In the genomic region with DNA sequence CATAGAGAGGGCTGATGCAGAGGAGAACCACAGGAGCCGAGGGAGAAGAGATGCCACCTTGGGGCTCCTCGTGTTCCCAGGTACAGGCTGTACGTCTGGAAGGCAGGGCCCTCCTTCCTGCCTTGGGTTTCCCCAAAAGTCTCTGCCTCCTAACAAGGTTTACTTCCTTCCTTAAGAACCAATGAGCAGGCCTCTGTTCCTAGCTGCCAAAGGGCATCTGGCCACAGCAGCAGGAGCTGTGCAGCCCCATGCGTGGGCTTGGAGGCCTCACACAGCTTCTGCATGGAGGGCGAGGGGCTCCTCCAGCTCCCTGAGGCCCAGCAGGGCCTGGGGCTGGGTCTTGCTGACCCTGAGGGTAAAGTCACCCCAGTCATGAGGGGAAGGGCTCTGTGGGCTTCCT, we compare ENCODE assay signal across 1 cellular context.
TF ChIP-seq lines count a peak whose summit lies in the region.

No MANE protein-coding gene starts in this region.

TF ChIP-seq in H1, 55 proteins besides CTCF, POLR2A, EP300 and RAD21:
- TF ChIP-seq POU5F1 (IDR thresholded peaks at IDR 0.05; ENCODE audit: low read depth, low read length) (no peak), SAP30 (IDR thresholded peaks at IDR 0.05; ENCODE audit: insufficient read depth, insufficient replicate concordance, low read length) (no peak), PHF8 (conservative IDR thresholded peaks at IDR 0.05; ENCODE audit: low read depth, low read length) (no peak), KDM4A (IDR thresholded peaks at IDR 0.05; ENCODE audit: low read depth, low read length, severe bottlenecking) (no peak), KDM5A (IDR thresholded peaks at IDR 0.05; ENCODE audit: low read length) (no peak), SIRT6 (IDR thresholded peaks at IDR 0.05; ENCODE audit: low read length) (no peak), SRF (IDR thresholded peaks at IDR 0.05; ENCODE audit: low read depth, low read length) (no peak), MAFK (IDR thresholded peaks at IDR 0.05; ENCODE audit: low read depth, low read length) (no peak), RFX5 (IDR thresholded peaks at IDR 0.05; ENCODE audit: borderline replicate concordance, low read depth, low read length) (no peak), ASH2L (IDR thresholded peaks at IDR 0.05; ENCODE audit: low read length) (no peak), CREB1 (IDR thresholded peaks at IDR 0.05) (no peak), SP1 (IDR thresholded peaks at IDR 0.05; ENCODE audit: low read depth, low read length) (no peak), NRF1 (IDR thresholded peaks at IDR 0.05; ENCODE audit: low read depth, low read length) (no peak), FOSL1 (IDR thresholded peaks at IDR 0.05; ENCODE audit: insufficient read depth, low read depth, low read length) (no peak)
- TF ChIP-seq, protein P1, sequence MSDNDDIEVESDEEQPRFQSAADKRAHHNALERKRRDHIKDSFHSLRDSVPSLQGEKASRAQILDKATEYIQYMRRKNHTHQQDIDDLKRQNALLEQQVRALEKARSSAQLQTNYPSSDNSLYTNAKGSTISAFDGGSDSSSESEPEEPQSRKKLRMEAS (IDR thresholded peaks at IDR 0.05): no peak
